Comparison of ENCODE assay signal across 1 cellular context in the genomic region with DNA sequence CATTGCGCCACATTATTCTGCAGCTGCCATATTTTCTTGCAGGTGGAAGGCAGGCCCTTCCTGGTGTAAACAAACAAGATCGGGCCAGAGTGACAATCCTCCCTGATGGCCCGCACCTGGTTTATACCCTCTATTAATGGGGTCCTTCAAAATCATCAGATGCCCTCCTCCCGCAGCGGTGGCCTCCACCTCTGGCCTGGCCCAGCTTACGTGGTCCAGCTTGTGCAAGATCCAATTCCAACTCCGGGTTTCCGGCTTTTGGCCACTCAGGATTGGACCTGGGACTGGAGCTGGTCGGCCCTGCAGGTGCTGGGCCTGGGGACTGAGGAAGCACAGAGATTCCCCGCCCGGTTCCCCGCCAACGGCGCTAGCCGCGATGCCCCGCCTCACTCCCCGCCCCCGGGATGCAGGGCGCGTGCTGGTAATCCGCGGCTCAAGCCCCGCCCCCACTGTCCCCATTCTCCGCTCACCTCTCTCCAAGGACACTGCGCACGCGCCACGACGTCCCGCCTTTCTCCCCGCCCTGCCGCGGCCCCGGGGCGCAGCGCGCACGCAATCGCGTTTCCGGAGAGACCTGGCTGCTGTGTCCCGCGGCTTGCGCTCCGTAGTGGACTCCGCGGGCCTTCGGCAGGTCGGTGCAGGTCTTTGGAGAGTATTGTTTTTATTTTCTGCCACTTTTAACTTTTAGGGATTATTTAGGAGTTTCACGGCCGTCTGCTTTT.
TF ChIP-seq lines count a peak whose summit lies in the region.

A gene (plus strand): TSS at position 555 of the 722 bp plus-strand sequence. CDS start 1,441 bp downstream, outside the sequence.

TF ChIP-seq in K562, 482 proteins besides CTCF, POLR2A, EP300 and RAD21 (continued from another document and continues in another):
- TF ChIP-seq, protein P1, sequence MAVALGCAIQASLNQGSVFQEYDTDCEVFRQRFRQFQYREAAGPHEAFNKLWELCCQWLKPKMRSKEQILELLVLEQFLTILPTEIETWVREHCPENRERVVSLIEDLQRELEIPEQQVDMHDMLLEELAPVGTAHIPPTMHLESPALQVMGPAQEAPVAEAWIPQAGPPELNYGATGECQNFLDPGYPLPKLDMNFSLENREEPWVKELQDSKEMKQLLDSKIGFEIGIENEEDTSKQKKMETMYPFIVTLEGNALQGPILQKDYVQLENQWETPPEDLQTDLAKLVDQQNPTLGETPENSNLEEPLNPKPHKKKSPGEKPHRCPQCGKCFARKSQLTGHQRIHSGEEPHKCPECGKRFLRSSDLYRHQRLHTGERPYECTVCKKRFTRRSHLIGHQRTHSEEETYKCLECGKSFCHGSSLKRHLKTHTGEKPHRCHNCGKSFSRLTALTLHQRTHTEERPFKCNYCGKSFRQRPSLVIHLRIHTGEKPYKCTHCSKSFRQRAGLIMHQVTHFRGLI (CRISPR knock-in tag; IDR thresholded peaks at IDR 0.05) = 0 out of 2 replicates have a peak, but pooled peaks have one; percentile 19
- no peak for TF ChIP-seq ATF1 (CRISPR knock-in tag; IDR thresholded peaks at IDR 0.05)
- TF ChIP-seq ATF1 (tag; IDR thresholded peaks at IDR 0.05) = peak; percentile 79
- peak; percentile 92 for TF ChIP-seq ZFX (CRISPR knock-in tag; IDR thresholded peaks at IDR 0.05)
- TF ChIP-seq, protein P2, sequence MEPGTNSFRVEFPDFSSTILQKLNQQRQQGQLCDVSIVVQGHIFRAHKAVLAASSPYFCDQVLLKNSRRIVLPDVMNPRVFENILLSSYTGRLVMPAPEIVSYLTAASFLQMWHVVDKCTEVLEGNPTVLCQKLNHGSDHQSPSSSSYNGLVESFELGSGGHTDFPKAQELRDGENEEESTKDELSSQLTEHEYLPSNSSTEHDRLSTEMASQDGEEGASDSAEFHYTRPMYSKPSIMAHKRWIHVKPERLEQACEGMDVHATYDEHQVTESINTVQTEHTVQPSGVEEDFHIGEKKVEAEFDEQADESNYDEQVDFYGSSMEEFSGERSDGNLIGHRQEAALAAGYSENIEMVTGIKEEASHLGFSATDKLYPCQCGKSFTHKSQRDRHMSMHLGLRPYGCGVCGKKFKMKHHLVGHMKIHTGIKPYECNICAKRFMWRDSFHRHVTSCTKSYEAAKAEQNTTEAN (CRISPR knock-in tag; IDR thresholded peaks at IDR 0.05) = 0 out of 2 replicates have a peak, but pooled peaks have one; percentile 29
- TF ChIP-seq GTF2E2 (tag; IDR thresholded peaks at IDR 0.05) = no peak
- TF ChIP-seq GATAD2B (IDR thresholded peaks at IDR 0.05; ENCODE audit: borderline replicate concordance) = 0 out of 2 replicates have a peak, but pooled peaks have one; percentile 19
- peak; percentile 84; the same call in 1 of the 2 replicates for TF ChIP-seq TOE1 (IDR thresholded peaks at IDR 0.05; ENCODE audit: borderline replicate concordance)
- no peak for TF ChIP-seq TOE1 (CRISPR knock-in tag; IDR thresholded peaks at IDR 0.05; ENCODE audit: borderline replicate concordance, low read depth)
- no peak for TF ChIP-seq ZNF253 (CRISPR knock-in tag; conservative IDR thresholded peaks at IDR 0.05)
- TF ChIP-seq GATA2 (CRISPR knock-in tag; IDR thresholded peaks at IDR 0.05) = no peak
- no peak for TF ChIP-seq ZKSCAN1 (IDR thresholded peaks at IDR 0.05; ENCODE audit: low read depth, low read length)
- TF ChIP-seq RCOR1 (IDR thresholded peaks at IDR 0.05; ENCODE audit: borderline replicate concordance in 1 of 2, low read depth in 2 of 2, low read length in 2 of 2) = peak; percentile 50 to 85; a peak in 3 of 4 replicates
- peak; percentile 53 for TF ChIP-seq HCFC1 (IDR thresholded peaks at IDR 0.05; ENCODE audit: low read depth, low read length)
- peak; percentile 20; the same call in 1 of the 2 replicates for TF ChIP-seq SMARCA4 (IDR thresholded peaks at IDR 0.05)
- TF ChIP-seq ELF2 (CRISPR knock-in tag; IDR thresholded peaks at IDR 0.05) = peak; percentile 68
- TF ChIP-seq RB1 (IDR thresholded peaks at IDR 0.05; ENCODE audit: low read depth) = peak; percentile 95
- peak in 1 of 3 experiments; percentile 41 for TF ChIP-seq YY1 (IDR thresholded peaks at IDR 0.05; ENCODE audit: borderline replicate concordance in 1 of 3, control insufficient read depth in 1 of 3, extremely low read depth in 1 of 3, insufficient read depth in 3 of 3, insufficient read length in 1 of 3, insufficient replicate concordance in 2 of 3, low read depth in 1 of 3, low read length in 2 of 3)
- TF ChIP-seq ADNP (tag; IDR thresholded peaks at IDR 0.05) = no peak
- peak; percentile 74 for TF ChIP-seq MBD2 (IDR thresholded peaks at IDR 0.05; ENCODE audit: borderline replicate concordance, low read depth)
- TF ChIP-seq POLR2AphosphoS2 (IDR thresholded peaks at IDR 0.05; ENCODE audit: low read length) = peak; percentile 54; the same call in 1 of the 2 replicates
- TF ChIP-seq, protein P3, sequence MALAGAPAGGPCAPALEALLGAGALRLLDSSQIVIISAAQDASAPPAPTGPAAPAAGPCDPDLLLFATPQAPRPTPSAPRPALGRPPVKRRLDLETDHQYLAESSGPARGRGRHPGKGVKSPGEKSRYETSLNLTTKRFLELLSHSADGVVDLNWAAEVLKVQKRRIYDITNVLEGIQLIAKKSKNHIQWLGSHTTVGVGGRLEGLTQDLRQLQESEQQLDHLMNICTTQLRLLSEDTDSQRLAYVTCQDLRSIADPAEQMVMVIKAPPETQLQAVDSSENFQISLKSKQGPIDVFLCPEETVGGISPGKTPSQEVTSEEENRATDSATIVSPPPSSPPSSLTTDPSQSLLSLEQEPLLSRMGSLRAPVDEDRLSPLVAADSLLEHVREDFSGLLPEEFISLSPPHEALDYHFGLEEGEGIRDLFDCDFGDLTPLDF (CRISPR knock-in tag; IDR thresholded peaks at IDR 0.05) = peak; percentile 94
- TF ChIP-seq L3MBTL2 (IDR thresholded peaks at IDR 0.05) = peak; percentile 84
- TF ChIP-seq, protein P4, sequence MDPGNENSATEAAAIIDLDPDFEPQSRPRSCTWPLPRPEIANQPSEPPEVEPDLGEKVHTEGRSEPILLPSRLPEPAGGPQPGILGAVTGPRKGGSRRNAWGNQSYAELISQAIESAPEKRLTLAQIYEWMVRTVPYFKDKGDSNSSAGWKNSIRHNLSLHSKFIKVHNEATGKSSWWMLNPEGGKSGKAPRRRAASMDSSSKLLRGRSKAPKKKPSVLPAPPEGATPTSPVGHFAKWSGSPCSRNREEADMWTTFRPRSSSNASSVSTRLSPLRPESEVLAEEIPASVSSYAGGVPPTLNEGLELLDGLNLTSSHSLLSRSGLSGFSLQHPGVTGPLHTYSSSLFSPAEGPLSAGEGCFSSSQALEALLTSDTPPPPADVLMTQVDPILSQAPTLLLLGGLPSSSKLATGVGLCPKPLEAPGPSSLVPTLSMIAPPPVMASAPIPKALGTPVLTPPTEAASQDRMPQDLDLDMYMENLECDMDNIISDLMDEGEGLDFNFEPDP (CRISPR knock-in tag; IDR thresholded peaks at IDR 0.05) = no peak
- TF ChIP-seq ZNF436 (CRISPR knock-in tag; IDR thresholded peaks at IDR 0.05) = peak; percentile 61; the same call in 1 of the 2 replicates
- TF ChIP-seq PCBP1 (IDR thresholded peaks at IDR 0.05; ENCODE audit: low read depth, low read length, poor library complexity, severe bottlenecking) = no peak
- TF ChIP-seq RBFOX2 (IDR thresholded peaks at IDR 0.05; ENCODE audit: low read depth, low read length) = peak; percentile 96
- TF ChIP-seq, protein P5, sequence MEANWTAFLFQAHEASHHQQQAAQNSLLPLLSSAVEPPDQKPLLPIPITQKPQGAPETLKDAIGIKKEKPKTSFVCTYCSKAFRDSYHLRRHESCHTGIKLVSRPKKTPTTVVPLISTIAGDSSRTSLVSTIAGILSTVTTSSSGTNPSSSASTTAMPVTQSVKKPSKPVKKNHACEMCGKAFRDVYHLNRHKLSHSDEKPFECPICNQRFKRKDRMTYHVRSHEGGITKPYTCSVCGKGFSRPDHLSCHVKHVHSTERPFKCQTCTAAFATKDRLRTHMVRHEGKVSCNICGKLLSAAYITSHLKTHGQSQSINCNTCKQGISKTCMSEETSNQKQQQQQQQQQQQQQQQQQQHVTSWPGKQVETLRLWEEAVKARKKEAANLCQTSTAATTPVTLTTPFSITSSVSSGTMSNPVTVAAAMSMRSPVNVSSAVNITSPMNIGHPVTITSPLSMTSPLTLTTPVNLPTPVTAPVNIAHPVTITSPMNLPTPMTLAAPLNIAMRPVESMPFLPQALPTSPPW (CRISPR knock-in tag; IDR thresholded peaks at IDR 0.05) = peak; percentile 83
- TF ChIP-seq, protein P6, sequence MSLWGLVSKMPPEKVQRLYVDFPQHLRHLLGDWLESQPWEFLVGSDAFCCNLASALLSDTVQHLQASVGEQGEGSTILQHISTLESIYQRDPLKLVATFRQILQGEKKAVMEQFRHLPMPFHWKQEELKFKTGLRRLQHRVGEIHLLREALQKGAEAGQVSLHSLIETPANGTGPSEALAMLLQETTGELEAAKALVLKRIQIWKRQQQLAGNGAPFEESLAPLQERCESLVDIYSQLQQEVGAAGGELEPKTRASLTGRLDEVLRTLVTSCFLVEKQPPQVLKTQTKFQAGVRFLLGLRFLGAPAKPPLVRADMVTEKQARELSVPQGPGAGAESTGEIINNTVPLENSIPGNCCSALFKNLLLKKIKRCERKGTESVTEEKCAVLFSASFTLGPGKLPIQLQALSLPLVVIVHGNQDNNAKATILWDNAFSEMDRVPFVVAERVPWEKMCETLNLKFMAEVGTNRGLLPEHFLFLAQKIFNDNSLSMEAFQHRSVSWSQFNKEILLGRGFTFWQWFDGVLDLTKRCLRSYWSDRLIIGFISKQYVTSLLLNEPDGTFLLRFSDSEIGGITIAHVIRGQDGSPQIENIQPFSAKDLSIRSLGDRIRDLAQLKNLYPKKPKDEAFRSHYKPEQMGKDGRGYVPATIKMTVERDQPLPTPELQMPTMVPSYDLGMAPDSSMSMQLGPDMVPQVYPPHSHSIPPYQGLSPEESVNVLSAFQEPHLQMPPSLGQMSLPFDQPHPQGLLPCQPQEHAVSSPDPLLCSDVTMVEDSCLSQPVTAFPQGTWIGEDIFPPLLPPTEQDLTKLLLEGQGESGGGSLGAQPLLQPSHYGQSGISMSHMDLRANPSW (CRISPR knock-in tag; IDR thresholded peaks at IDR 0.05) = 0 out of 2 replicates have a peak, but pooled peaks have one; percentile 0
- TF ChIP-seq, protein P7, sequence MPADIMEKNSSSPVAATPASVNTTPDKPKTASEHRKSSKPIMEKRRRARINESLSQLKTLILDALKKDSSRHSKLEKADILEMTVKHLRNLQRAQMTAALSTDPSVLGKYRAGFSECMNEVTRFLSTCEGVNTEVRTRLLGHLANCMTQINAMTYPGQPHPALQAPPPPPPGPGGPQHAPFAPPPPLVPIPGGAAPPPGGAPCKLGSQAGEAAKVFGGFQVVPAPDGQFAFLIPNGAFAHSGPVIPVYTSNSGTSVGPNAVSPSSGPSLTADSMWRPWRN (IDR thresholded peaks at IDR 0.05; ENCODE audit: low read depth) = peak; percentile 80
- TF ChIP-seq PHB (CRISPR knock-in tag; IDR thresholded peaks at IDR 0.05) = peak; percentile 25; the same call in 1 of the 2 replicates
- TF ChIP-seq SMARCC2 (IDR thresholded peaks at IDR 0.05; ENCODE audit: low read depth) = no peak
- no peak for TF ChIP-seq ZNF263 (CRISPR knock-in tag; IDR thresholded peaks at IDR 0.05; ENCODE audit: borderline replicate concordance)
- TF ChIP-seq, protein P8, sequence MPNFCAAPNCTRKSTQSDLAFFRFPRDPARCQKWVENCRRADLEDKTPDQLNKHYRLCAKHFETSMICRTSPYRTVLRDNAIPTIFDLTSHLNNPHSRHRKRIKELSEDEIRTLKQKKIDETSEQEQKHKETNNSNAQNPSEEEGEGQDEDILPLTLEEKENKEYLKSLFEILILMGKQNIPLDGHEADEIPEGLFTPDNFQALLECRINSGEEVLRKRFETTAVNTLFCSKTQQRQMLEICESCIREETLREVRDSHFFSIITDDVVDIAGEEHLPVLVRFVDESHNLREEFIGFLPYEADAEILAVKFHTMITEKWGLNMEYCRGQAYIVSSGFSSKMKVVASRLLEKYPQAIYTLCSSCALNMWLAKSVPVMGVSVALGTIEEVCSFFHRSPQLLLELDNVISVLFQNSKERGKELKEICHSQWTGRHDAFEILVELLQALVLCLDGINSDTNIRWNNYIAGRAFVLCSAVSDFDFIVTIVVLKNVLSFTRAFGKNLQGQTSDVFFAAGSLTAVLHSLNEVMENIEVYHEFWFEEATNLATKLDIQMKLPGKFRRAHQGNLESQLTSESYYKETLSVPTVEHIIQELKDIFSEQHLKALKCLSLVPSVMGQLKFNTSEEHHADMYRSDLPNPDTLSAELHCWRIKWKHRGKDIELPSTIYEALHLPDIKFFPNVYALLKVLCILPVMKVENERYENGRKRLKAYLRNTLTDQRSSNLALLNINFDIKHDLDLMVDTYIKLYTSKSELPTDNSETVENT (CRISPR knock-in tag; IDR thresholded peaks at IDR 0.05) = peak; percentile 72
- TF ChIP-seq PML (IDR thresholded peaks at IDR 0.05; ENCODE audit: low read length) = peak; percentile 56; the same call in 1 of the 2 replicates
- TF ChIP-seq ELF1 (tag; IDR thresholded peaks at IDR 0.05) = peak; percentile 75
- peak; percentile 33; the same call in 1 of the 2 replicates for TF ChIP-seq DMBX1 (CRISPR knock-in tag; IDR thresholded peaks at IDR 0.05; ENCODE audit: borderline replicate concordance)
- no peak for TF ChIP-seq ZNF561 (CRISPR knock-in tag; conservative IDR thresholded peaks at IDR 0.05)
- TF ChIP-seq ZNF644 (tag; IDR thresholded peaks at IDR 0.05; ENCODE audit: low read depth) = no peak
- no peak for TF ChIP-seq ZNF165 (CRISPR knock-in tag; IDR thresholded peaks at IDR 0.05; ENCODE audit: borderline replicate concordance)
- no peak for TF ChIP-seq CHD1 (IDR thresholded peaks at IDR 0.05; ENCODE audit: low read length)
- TF ChIP-seq PHB2 (IDR thresholded peaks at IDR 0.05; ENCODE audit: low read depth) = no peak
- peak; percentile 99 for TF ChIP-seq ZNF121 (CRISPR knock-in tag; conservative IDR thresholded peaks at IDR 0.05)
- TF ChIP-seq PTTG1 (tag; IDR thresholded peaks at IDR 0.05; ENCODE audit: low read depth) = no peak
- TF ChIP-seq MCM5 (IDR thresholded peaks at IDR 0.05; ENCODE audit: low read depth) = no peak
- TF ChIP-seq SUPT5H (IDR thresholded peaks at IDR 0.05) = peak; percentile 92
- peak; percentile 86 for TF ChIP-seq RBM25 (IDR thresholded peaks at IDR 0.05; ENCODE audit: low read depth, low read length, severe bottlenecking)
- TF ChIP-seq CHD2 (IDR thresholded peaks at IDR 0.05; ENCODE audit: low read depth, low read length) = peak; percentile 54
- TF ChIP-seq HMGN3 (IDR thresholded peaks at IDR 0.05; ENCODE audit: borderline replicate concordance, extremely low read depth, insufficient read length, low read depth, low read length) = peak; percentile 96
- 0 out of 4 replicates have a peak, but pooled peaks of 1 of the 2 experiments have one; percentile 43 for TF ChIP-seq TBL1XR1 (IDR thresholded peaks at IDR 0.05; ENCODE audit: low read length in 2 of 2)
- TF ChIP-seq BHLHE40 (IDR thresholded peaks at IDR 0.05; ENCODE audit: low read length) = peak; percentile 97
- TF ChIP-seq, protein P9, sequence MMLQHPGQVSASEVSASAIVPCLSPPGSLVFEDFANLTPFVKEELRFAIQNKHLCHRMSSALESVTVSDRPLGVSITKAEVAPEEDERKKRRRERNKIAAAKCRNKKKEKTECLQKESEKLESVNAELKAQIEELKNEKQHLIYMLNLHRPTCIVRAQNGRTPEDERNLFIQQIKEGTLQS (IDR thresholded peaks at IDR 0.05) = peak; percentile 49; the same call in 1 of the 2 replicates
- TF ChIP-seq, protein P9 (CRISPR knock-in tag; conservative IDR thresholded peaks at IDR 0.05) = no peak; the same call in 1 of the 2 replicates
- peak; percentile 77; the same call in 1 of the 2 replicates for TF ChIP-seq PHF8 (IDR thresholded peaks at IDR 0.05; ENCODE audit: borderline replicate concordance, low read length)
- 0 out of 2 replicates have a peak, but pooled peaks have one; percentile 20 for TF ChIP-seq FOSL1 (tag; conservative IDR thresholded peaks at IDR 0.05)
